19 cellular contexts compared by ENCODE assay signal in the genomic region with DNA sequence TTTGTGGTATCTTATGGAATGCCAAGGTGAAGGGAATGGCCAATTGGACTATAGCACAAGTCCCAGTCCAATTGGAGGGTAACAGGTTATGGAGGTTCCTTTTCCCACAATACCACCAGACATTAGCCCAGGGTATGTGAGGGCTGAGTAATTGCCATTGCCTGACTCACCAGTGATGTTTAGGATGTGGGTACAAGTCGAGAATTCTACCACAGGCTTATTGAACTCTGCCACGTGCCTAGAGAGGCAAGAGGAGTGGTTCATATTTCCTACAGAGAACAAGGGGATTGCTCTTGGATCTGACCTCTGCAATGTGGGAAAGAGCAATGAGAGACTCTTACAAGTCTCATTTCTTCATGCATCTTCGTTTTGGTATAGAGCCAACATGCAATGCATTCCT.
DNase-seq lines count a peak whose midpoint lies in the region; ATAC-seq, FAIRE-seq and TF ChIP-seq lines count a peak whose summit lies in the region.
"Had no signal": no experiment of that assay in that cellular context is flagged by ENCODE, and none has a peak within 500 bp of the region (broad histone marks: within the 10 kb centered on the region; RNA-seq: fewer than 3 reads in every experiment).

No MANE protein-coding gene starts in this region.

- no peak overlapping the region for H3K27ac ChIP-seq in Peyer's patch
- H3K27ac ChIP-seq: thyroid gland had no signal

- H3K27me3 ChIP-seq in Peyer's patch, result no peaks in the 10 kb centered on the region
- H3K27me3 ChIP-seq: BE2C, thyroid gland had no signal

- no peak overlapping the region for H3K4me3 Mint-ChIP-seq in activated CD4-positive, alpha-beta memory T cell treated with anti-CD3 and anti-CD28 coated beads, Interleukin-2, amount 10 ng/mL, durations not matched to agents 7 days and 5 days
- peak overlapping the region; percentile 40 for H3K4me3 Mint-ChIP-seq in natural killer cell treated with Interleukin-12 subunit alpha and Interleukin-12 subunit beta and Interleukin-15 and Interleukin-18, amount 100 ng/mL, for 72 hours
- H3K4me3 Mint-ChIP-seq: activated CD4-positive, alpha-beta T cell treated with anti-CD3 and anti-CD28 coated beads for 36 hours had no signal

- CTCF ChIA-PET in activated CD4-positive, alpha-beta memory T cell treated with anti-CD3 and anti-CD28 coated beads, Interleukin-2, amount 10 ng/mL, durations not matched to agents 7 days and 5 days (lab: Charles Lee), result no interaction called here

- H3K27ac Mint-ChIP-seq in activated CD4-positive, alpha-beta memory T cell treated with anti-CD3 and anti-CD28 coated beads, Interleukin-2, amount 10 ng/mL, durations not matched to agents 7 days and 5 days, result peak overlapping the region; percentile 46
- H3K27ac Mint-ChIP-seq in natural killer cell treated with Interleukin-12 subunit alpha and Interleukin-12 subunit beta and Interleukin-15 and Interleukin-18, amount 100 ng/mL, for 72 hours, result peak overlapping the region; percentile 99 to 100
- H3K27ac Mint-ChIP-seq: activated CD4-positive, alpha-beta T cell treated with anti-CD3 and anti-CD28 coated beads for 36 hours had no signal

- H3K4me1 Mint-ChIP-seq in activated CD4-positive, alpha-beta memory T cell treated with anti-CD3 and anti-CD28 coated beads, Interleukin-2, amount 10 ng/mL, durations not matched to agents 7 days and 5 days, result peaks cover 64% of the 10 kb centered on the region
- peaks cover 62% of the 10 kb centered on the region in 2 donors for H3K4me1 Mint-ChIP-seq in natural killer cell treated with Interleukin-12 subunit alpha and Interleukin-12 subunit beta and Interleukin-15 and Interleukin-18, amount 100 ng/mL, for 72 hours (ENCODE audit: low read depth in 2 of 2)

- peaks cover 5% of the 10 kb centered on the region for H3K27me3 Mint-ChIP-seq in activated CD4-positive, alpha-beta memory T cell treated with anti-CD3 and anti-CD28 coated beads, Interleukin-2, amount 10 ng/mL, durations not matched to agents 7 days and 5 days
- no peaks in the 10 kb centered on the region for H3K27me3 Mint-ChIP-seq in natural killer cell treated with Interleukin-12 subunit alpha and Interleukin-12 subunit beta and Interleukin-15 and Interleukin-18, amount 100 ng/mL, for 72 hours
- H3K27me3 Mint-ChIP-seq: central memory CD8-positive, alpha-beta T cell had no signal

- H3K9me3 Mint-ChIP-seq in activated CD4-positive, alpha-beta memory T cell treated with anti-CD3 and anti-CD28 coated beads, Interleukin-2, amount 10 ng/mL, durations not matched to agents 7 days and 5 days, result peaks cover 5% of the 10 kb centered on the region
- H3K9me3 Mint-ChIP-seq in natural killer cell treated with Interleukin-12 subunit alpha and Interleukin-12 subunit beta and Interleukin-15 and Interleukin-18, amount 100 ng/mL, for 72 hours, result no peaks in the 10 kb centered on the region
- H3K9me3 Mint-ChIP-seq: central memory CD8-positive, alpha-beta T cell had no signal

- H3K36me3 Mint-ChIP-seq in activated CD4-positive, alpha-beta memory T cell treated with anti-CD3 and anti-CD28 coated beads, Interleukin-2, amount 10 ng/mL, durations not matched to agents 7 days and 5 days (ENCODE audit: low read depth), result peaks cover 21% of the 10 kb centered on the region
- H3K36me3 Mint-ChIP-seq in natural killer cell treated with Interleukin-12 subunit alpha and Interleukin-12 subunit beta and Interleukin-15 and Interleukin-18, amount 100 ng/mL, for 72 hours, result peaks cover 15% of the 10 kb centered on the region

- POLR2A ChIA-PET in activated CD4-positive, alpha-beta memory T cell treated with anti-CD3 and anti-CD28 coated beads, Interleukin-2, amount 10 ng/mL, durations not matched to agents 7 days and 5 days (lab: Charles Lee), result no interaction called here

- H3K9me3 ChIP-seq in Peyer's patch, result no peaks in the 10 kb centered on the region
- H3K9me3 ChIP-seq: BE2C, thyroid gland had no signal

- peak in 1 of 2 donors; percentile 36 for ATAC-seq in natural killer cell treated with Interleukin-12 subunit alpha and Interleukin-12 subunit beta and Interleukin-15 and Interleukin-18, amount 100 ng/mL, for 72 hours
- ATAC-seq: activated CD4-positive, alpha-beta T cell treated with anti-CD3 and anti-CD28 coated beads for 36 hours; sciatic nerve had no signal

- peak; percentile 42 for FAIRE-seq in GM12892 (lab: Jason Lieb, UNC)

- no peaks in the 10 kb centered on the region for H3K36me3 ChIP-seq in Peyer's patch
- H3K36me3 ChIP-seq: BE2C, thyroid gland had no signal

- DNase-seq in GM12892 (ENCODE audit: insufficient read length) (no peak), LHCN-M2 (ENCODE audit: low read depth) (peak; percentile 95), Peyer's patch (no peak), LoVo (ENCODE audit: low spot score) (no peak), hypothalamus (lab: John Stamatoyannopoulos, UW) (no peak), GM20000 (ENCODE audit: low spot score) (no peak)
- no peak for DNase-seq in activated CD4-positive, alpha-beta memory T cell treated with anti-CD3 and anti-CD28 coated beads, Interleukin-2, amount 10 ng/mL, durations not matched to agents 7 days and 5 days
- no peak for DNase-seq in natural killer cell treated with Interleukin-12 subunit alpha and Interleukin-12 subunit beta and Interleukin-15 and Interleukin-18, amount 100 ng/mL, for 72 hours (ENCODE audit: low spot score)
- DNase-seq: activated CD4-positive, alpha-beta T cell treated with anti-CD3 and anti-CD28 coated beads for 36 hours; activated T-cell treated with anti-CD3 and anti-CD28 coated beads, Interleukin-2, amount 50 U/mL, for 48 hours; BE2C; effector memory CD4-positive, alpha-beta T cell; NCI-H1436; nucleus accumbens; SHP77; stimulated activated CD4-positive, alpha-beta T cell treated with anti-CD3 and anti-CD28 coated beads, Interleukin-4, amount 100 ng/mL, for 1 hour; thyroid gland had no signal

- H3K4me3 ChIP-seq in Peyer's patch, result no peak overlapping the region
- H3K4me3 ChIP-seq: thyroid gland had no signal

- TF ChIP-seq CTCF in Peyer's patch (IDR thresholded peaks at IDR 0.05), result no peak
- TF ChIP-seq CTCF in GM20000 (IDR thresholded peaks at IDR 0.05; ENCODE audit: extremely low read depth, missing control alignments), result no peak

- H3K4me1 ChIP-seq in Peyer's patch, result peaks cover 0 to 14% (median 2%) of the 10 kb centered on the region in 4 donors
- H3K4me1 ChIP-seq: BE2C had no signal

- TF ChIP-seq POLR2A in GM12892 (IDR thresholded peaks at IDR 0.05; ENCODE audit: low read depth, low read length), result no peak
- no peak for TF ChIP-seq POLR2A in Peyer's patch (IDR thresholded peaks at IDR 0.05)
